14 cellular contexts compared by ENCODE assay signal in genomic region chr5:1001406-1002270, GRCh38. TPM values are rescaled to one million over a fixed set of nuclear protein-coding genes. Genes with fewer than 3 reads are reported as not detected.
DNase-seq lines count a peak whose midpoint lies in the region; ATAC-seq and TF ChIP-seq lines count a peak whose summit lies in the region.
"Had no signal": no experiment of that assay in that cellular context is flagged by ENCODE, and none has a peak within 500 bp of the region (broad histone marks: within the 10 kb centered on the region; RNA-seq: fewer than 3 reads in every experiment).

No MANE protein-coding gene starts in this region.

- H4K20me1 ChIP-seq in neural progenitor cell (ENCODE audit: low read depth) = no peaks in the 10 kb centered on the region

- H3K27ac ChIP-seq in left ventricle myocardium inferior (replicated peaks) (no peak overlapping the region), ascending aorta (no peak overlapping the region), neural progenitor cell (no peak overlapping the region), aorta (ENCODE audit: low read depth in 1 of 2, low read length in 2 of 2) (no peak overlapping the region)

- H3K4me1 ChIP-seq in left ventricle myocardium inferior (peaks cover 52% of the 10 kb centered on the region), ascending aorta (peaks cover 0 to 5% of the 10 kb centered on the region in 2 donors), neural progenitor cell (no peaks in the 10 kb centered on the region), aorta (ENCODE audit: control insufficient read depth in 1 of 2, insufficient read depth in 2 of 2, low read length in 2 of 2) (no peaks in the 10 kb centered on the region)
- H3K4me1 ChIP-seq: HAP-1 had no signal

- H3F3A ChIP-seq in neural progenitor cell (ENCODE audit: low read depth) = no peaks in the 10 kb centered on the region

- whole genome bisulfite sequencing in aorta, 2 donors = 84 to 89% methylated on average over 19 of the region's 19 CpGs

- TF ChIP-seq CTCF in left ventricle myocardium inferior (IDR thresholded peaks at IDR 0.05; ENCODE audit: borderline replicate concordance) (no peak), ascending aorta (IDR thresholded peaks at IDR 0.05) (no peak), neural progenitor cell (IDR thresholded peaks at IDR 0.05) (no peak)

- H3K27me3 ChIP-seq in left ventricle myocardium inferior (ENCODE audit: low read depth) = no peaks in the 10 kb centered on the region
- no peaks in the 10 kb centered on the region for H3K27me3 ChIP-seq in ascending aorta
- H3K27me3 ChIP-seq in neural progenitor cell = peaks cover 57% of the 10 kb centered on the region
- H3K27me3 ChIP-seq in aorta (ENCODE audit: control insufficient read depth in 1 of 2, insufficient read depth in 2 of 2, low read length in 1 of 2) = no peaks in the 10 kb centered on the region

- H3K27me3 Mint-ChIP-seq in neural progenitor cell (ENCODE audit: insufficient read depth, low read depth) = peaks cover 16% of the 10 kb centered on the region

- H3K4me1 Mint-ChIP-seq in neural progenitor cell = peaks cover 26% of the 10 kb centered on the region

- ATAC-seq in left ventricle myocardium superior = no peak
- no peak for ATAC-seq in aorta (ENCODE audit: low FRiP score)
- ATAC-seq: activated T-cell treated with anti-CD3 and anti-CD28 coated beads, Interleukin-2, amount 50 U/mL, for 72 hours had no signal

- no peak overlapping the region for H3K9ac ChIP-seq in neural progenitor cell

- DNase-seq in left ventricle myocardium inferior (peak; percentile 10), left ventricle myocardium superior (no peak), ascending aorta (ENCODE audit: low spot score in 2 of 2) (peak; percentile 5 to 58), neural progenitor cell (ENCODE audit: low spot score) (no peak), aorta (peak; percentile 24 to 62), cerebellum (ENCODE audit: low spot score) (no peak), AML-193 (lab: John Stamatoyannopoulos, UW) (no peak), CD1c-positive myeloid dendritic cell (ENCODE audit: extremely low spot score) (no peak)
- DNase-seq: activated T-cell treated with anti-CD3 and anti-CD28 coated beads, Interleukin-2, amount 50 U/mL, for 72 hours; DMS53; midbrain; trophoblast cell had no signal

- H3K9me3 ChIP-seq in left ventricle myocardium inferior (replicated peaks) (no peaks in the 10 kb centered on the region), ascending aorta (no peaks in the 10 kb centered on the region), neural progenitor cell (ENCODE audit: low read depth) (no peaks in the 10 kb centered on the region), aorta (ENCODE audit: control insufficient read depth, low read length) (no peaks in the 10 kb centered on the region)
- H3K9me3 ChIP-seq: HAP-1 had no signal

- no peaks in the 10 kb centered on the region for H3K9me3 Mint-ChIP-seq in neural progenitor cell
- H3K9me3 Mint-ChIP-seq: activated T-cell treated with anti-CD3 and anti-CD28 coated beads, Interleukin-2, amount 50 U/mL, for 72 hours had no signal

- H2AFZ ChIP-seq in neural progenitor cell (replicated peaks) = no peak overlapping the region

- H3K4me2 ChIP-seq in neural progenitor cell = no peak overlapping the region

- H3K4me3 ChIP-seq in left ventricle myocardium inferior (no peak overlapping the region), ascending aorta (no peak overlapping the region), neural progenitor cell (no peak overlapping the region), aorta (ENCODE audit: low read length in 2 of 2) (no peak overlapping the region)
- H3K4me3 ChIP-seq: HAP-1 had no signal

- peak overlapping the region; percentile 18 for H3K4me3 Mint-ChIP-seq in neural progenitor cell
- H3K4me3 Mint-ChIP-seq: activated T-cell treated with anti-CD3 and anti-CD28 coated beads, Interleukin-2, amount 50 U/mL, for 72 hours; B cell had no signal

- H3K36me3 ChIP-seq in left ventricle myocardium inferior (no peaks in the 10 kb centered on the region), ascending aorta (no peaks in the 10 kb centered on the region), neural progenitor cell (no peaks in the 10 kb centered on the region), aorta (ENCODE audit: control insufficient read depth in 1 of 2, insufficient read depth in 2 of 2, low read length in 1 of 2) (no peaks in the 10 kb centered on the region)
- H3K36me3 ChIP-seq: HAP-1 had no signal

- intact Hi-C loops in left ventricle myocardium inferior (cut with micrococcal nuclease) = no loop called here
- intact Hi-C loops in left ventricle myocardium superior (cut with micrococcal nuclease) = no loop called here
- intact Hi-C loops in ascending aorta (cut with DNase I) = no loop called here
- intact Hi-C loops in aorta (cut with DNase I) = no loop called here

- no peaks in the 10 kb centered on the region for H3K36me3 Mint-ChIP-seq in neural progenitor cell

- no peaks in the 10 kb centered on the region for H3K79me2 ChIP-seq in neural progenitor cell (ENCODE audit: low read depth)

- peak overlapping the region; percentile 17 for H3K27ac Mint-ChIP-seq in neural progenitor cell
- H3K27ac Mint-ChIP-seq: activated T-cell treated with anti-CD3 and anti-CD28 coated beads, Interleukin-2, amount 50 U/mL, for 72 hours; B cell had no signal

RNA-seq across cellular contexts. Expression of gene NKD2, which starts 7.0 kb away (rescaled TPM):
- total RNA-seq in left ventricle myocardium inferior (3.7 TPM), left ventricle myocardium superior (3.4 TPM), ascending aorta (6.5 TPM), neural progenitor cell (ENCODE audit: low replicate concordance) (1.3 and 3.2 TPM in 2 replicates), aorta (1 to 10 TPM; 2.8 to 6.8 TPM), cerebellum (8.0 TPM)
- under 1 TPM in 1 of 2 donors, not detected in 1; 0.10 TPM for polyA plus RNA-seq in aorta

Comparison
In these comparisons a context has a peak if more than half of its experiments do, and no peak if none do; other contexts are left out.
1. DNase-seq: peak in left ventricle myocardium inferior (single experiment), ascending aorta (2 of 2) and aorta (2 of 2); none in left ventricle myocardium superior (single experiment), neural progenitor cell (single experiment), cerebellum (single experiment), AML-193 (0 of 2) and CD1c-positive myeloid dendritic cell (single experiment).